Comparison of ENCODE assay signal across 9 cellular contexts in genomic region chr4:122218762-122219161, GRCh38.
DNase-seq lines count a peak whose midpoint lies in the region; ATAC-seq and TF ChIP-seq lines count a peak whose summit lies in the region.
"Had no signal": no experiment of that assay in that cellular context is flagged by ENCODE, and none has a peak within 500 bp of the region (broad histone marks: within the 10 kb centered on the region; RNA-seq: fewer than 3 reads in every experiment).

No MANE protein-coding gene starts in this region.

- H3K4me1 ChIP-seq in testis: no peaks in the 10 kb centered on the region

- no peak for TF ChIP-seq POLR2A in testis (IDR thresholded peaks at IDR 0.05)

- no peaks in the 10 kb centered on the region for H3K27me3 ChIP-seq in brain microvascular endothelial cell (replicated peaks)
- no peaks in the 10 kb centered on the region for H3K27me3 ChIP-seq in testis

- H3K9me3 ChIP-seq in testis: no peaks in the 10 kb centered on the region

- WGBS in testis, 2 donors: 62 to 67% methylated on average over 1 of the region's 1 CpG

- H3K36me3 ChIP-seq in brain microvascular endothelial cell (replicated peaks) (no peaks in the 10 kb centered on the region), testis (ENCODE audit: low read depth, missing control alignments) (no peaks in the 10 kb centered on the region)

- intact Hi-C loops in testis (cut with DNase I; ENCODE audit: low total_unique reads): no loop called here

- in situ Hi-C loops in brain microvascular endothelial cell (cut with HindIII; ENCODE audit: low pct_ligation_motif_present, low sequenced_read_pairs): no loop called here

- ATAC-seq in HG03159 (IDR thresholded peaks at IDR 0.05; ENCODE audit: unreplicated experiment) (peak; percentile 63), GM21619 (IDR thresholded peaks at IDR 0.05; ENCODE audit: unreplicated experiment) (no peak), HG03378 (IDR thresholded peaks at IDR 0.05; ENCODE audit: unreplicated experiment) (no peak)

- H3K4me3 ChIP-seq in brain microvascular endothelial cell (ENCODE audit: low read depth, low read length): no peak overlapping the region
- H3K4me3 ChIP-seq in testis: no peak overlapping the region

- TF ChIP-seq CTCF in brain microvascular endothelial cell (IDR thresholded peaks at IDR 0.05; ENCODE audit: low read depth, low read length, missing control alignments): peak; percentile 53
- peak in 1 of 3 experiments; percentile 29 for TF ChIP-seq CTCF in testis (IDR thresholded peaks at IDR 0.05)

- DNase-seq in COR-L47 (lab: John Stamatoyannopoulos, UW): peak; percentile 4
- DNase-seq in brain microvascular endothelial cell: no peak
- DNase-seq in midbrain (lab: John Stamatoyannopoulos, UW): peak; percentile 3
- no peak for DNase-seq in testis
- no peak for DNase-seq in NCI-H526 treated with DMSO at 0.1 percent for 48 hours (lab: John Stamatoyannopoulos, UW)
- DNase-seq: hippocampal formation had no signal

- H3K27ac ChIP-seq in brain microvascular endothelial cell (no peak overlapping the region), testis (no peak overlapping the region)

Comparison
In these comparisons a context has a peak if more than half of its experiments do, and no peak if none do; other contexts are left out.
1. DNase-seq: peak in COR-L47 (single experiment) and midbrain (single experiment); none in brain microvascular endothelial cell (single experiment), testis (single experiment) and NCI-H526 treated with DMSO at 0.1 percent for 48 hours (single experiment).